Comparison of ENCODE assay signal across 19 cellular contexts in the genomic region with DNA sequence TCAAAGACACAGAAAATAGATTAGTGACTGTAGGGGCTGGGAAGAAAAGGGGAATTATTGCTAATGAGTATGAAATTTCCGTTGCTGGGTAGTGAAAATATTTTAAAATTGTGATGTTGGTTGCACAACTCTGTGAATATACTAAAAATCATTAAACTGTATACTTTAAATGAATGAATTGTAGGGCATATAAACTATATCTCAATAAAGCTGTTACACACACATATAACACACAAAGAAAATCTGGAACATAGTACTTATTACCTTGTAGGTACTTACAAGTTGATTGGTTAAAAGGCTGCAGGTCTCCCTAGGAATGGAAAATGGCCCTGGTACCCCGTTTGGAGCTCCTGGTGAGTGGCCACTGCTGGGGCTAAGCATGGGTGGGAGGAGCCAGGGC. TPM values are rescaled to one million over a fixed set of nuclear protein-coding genes. Genes with fewer than 3 reads are reported as not detected.
A peak's percentile ranks its signal among the peaks of the same experiment; 100 is the strongest.
DNase-seq lines count a peak whose midpoint lies in the region; ATAC-seq and TF ChIP-seq lines count a peak whose summit lies in the region.
"Had no signal": no experiment of that assay in that cellular context is flagged by ENCODE, and none has a peak within 500 bp of the region (broad histone marks: within the 10 kb centered on the region; RNA-seq: fewer than 3 reads in every experiment).

No MANE protein-coding gene starts in this region.

- H3K56ac ChIP-seq in mesendoderm (ENCODE audit: low read length), result no peak overlapping the region

- TF ChIP-seq RAD21 in HCT116 (IDR thresholded peaks at IDR 0.05; ENCODE audit: low read depth), result no peak

- H2AFZ ChIP-seq in HCT116 (ENCODE audit: low read depth, low read length, poor library complexity, severe bottlenecking), result peak overlapping the region; percentile 84
- H2AFZ ChIP-seq: GM23248 had no signal

- H3K4ac ChIP-seq in mesendoderm (ENCODE audit: low read depth, low read length), result no peak overlapping the region

- H3K9ac ChIP-seq in HCT116 (ENCODE audit: low read length) (no peak overlapping the region), mesendoderm (ENCODE audit: low read length) (no peak overlapping the region)
- H3K9ac ChIP-seq: BLaER1, GM23248 had no signal

- no peak for ATAC-seq in HCT116
- ATAC-seq in Panc1, result no peak
- ATAC-seq: CD8-positive, alpha-beta T cell had no signal

- no peak overlapping the region for H2BK120ac ChIP-seq in mesendoderm (ENCODE audit: low read depth, low read length)

- no peaks in the 10 kb centered on the region; the same call in 1 of the 2 replicates for H3K9me2 ChIP-seq in HCT116 (ENCODE audit: insufficient read depth)

- DNase-seq in HCT116 (ENCODE audit: low read depth, low spot score) (no peak), Panc1 (ENCODE audit: low read depth, low spot score) (no peak), mesendoderm (no peak), HuH-7.5 (ENCODE audit: low spot score) (no peak)
- DNase-seq in activated CD4-positive, alpha-beta T cell treated with anti-CD3 and anti-CD28 coated beads, Interleukin-2, amount 50 U/mL, for 4 hours, result no peak
- no peak for DNase-seq in stimulated activated CD4-positive, alpha-beta T cell treated with anti-CD3 and anti-CD28 coated beads, Interleukin-2, amount 100 ng/mL, for 24 hours
- DNase-seq: Caco-2; CD4-positive, CD25-positive, alpha-beta regulatory T cell; CD8-positive, alpha-beta T cell; DMS153; DND-41; GM23248; H7; HCEC 1CT; HFFc6 had no signal

- H3K4me2 ChIP-seq in HCT116 (ENCODE audit: low read length) (no peak overlapping the region), mesendoderm (ENCODE audit: low read length) (no peak overlapping the region)
- H3K4me2 ChIP-seq: BLaER1 had no signal

- no peak overlapping the region for H2BK15ac ChIP-seq in mesendoderm (replicated peaks; ENCODE audit: low read depth)

- intact Hi-C loops in HCT116 (cut with micrococcal nuclease), result no loop called here
- intact Hi-C loops in Panc1 (cut with micrococcal nuclease; ENCODE audit: unreplicated experiment), result no loop called here

- no peaks in the 10 kb centered on the region for H4K20me1 ChIP-seq in HCT116 (ENCODE audit: insufficient read depth)
- H4K20me1 ChIP-seq: BLaER1 had no signal

- BruUV-seq in HCT116 (replicated peaks; lab: Mats Ljungman, UMichigan) (no TSS peak), Panc1 (replicated peaks; lab: Mats Ljungman, UMichigan) (no TSS peak)

- H3K9me3 ChIP-seq in HCT116 (ENCODE audit: control insufficient read depth in 1 of 2, insufficient read depth in 1 of 2, low read depth in 1 of 2, low read length in 2 of 2) (no peaks in the 10 kb centered on the region), Panc1 (ENCODE audit: control insufficient read depth, insufficient read depth, low read depth, low read length) (peaks cover 11% of the 10 kb centered on the region; the same call in 1 of the 2 replicates)

- H2BK5ac ChIP-seq in mesendoderm (ENCODE audit: low read length), result no peak overlapping the region

- H2AK5ac ChIP-seq in mesendoderm (ENCODE audit: low read length), result no peak overlapping the region

- TF ChIP-seq CTCF in HCT116 (IDR thresholded peaks at IDR 0.05 in 2 of 3, conservative IDR thresholded peaks at IDR 0.05 in 1 of 3; ENCODE audit: borderline replicate concordance in 1 of 3, insufficient read depth in 1 of 3, low read depth in 2 of 3, low read length in 2 of 3), result no peak
- TF ChIP-seq CTCF in Panc1 (IDR thresholded peaks at IDR 0.05), result no peak

- H3K27ac ChIP-seq in HCT116 (ENCODE audit: low read depth, low read length) (no peak overlapping the region), Panc1 (ENCODE audit: low read length) (peak overlapping the region; percentile 99; the same call in 1 of the 2 replicates), mesendoderm (ENCODE audit: low read depth, low read length) (no peak overlapping the region)
- H3K27ac ChIP-seq: 22Rv1, BLaER1, C4-2B, GM23248 had no signal

- WGBS in mesendoderm (ENCODE audit: extremely low coverage, insufficient coverage, low lambda C conversion rate), result no CpG with 5 or more reads among the region's 2 CpGs

- peaks cover 25 to 41% of the 10 kb centered on the region in 2 experiments for H3K4me1 ChIP-seq in HCT116 (ENCODE audit: control insufficient read depth in 1 of 2, insufficient read depth in 2 of 2, low read length in 2 of 2)
- H3K4me1 ChIP-seq in Panc1 (ENCODE audit: control insufficient read depth, insufficient read depth, low read length), result peaks cover 44% of the 10 kb centered on the region
- H3K4me1 ChIP-seq in mesendoderm (ENCODE audit: control insufficient read depth, low read depth, low read length), result peaks cover 14% of the 10 kb centered on the region

- H3K4me3 ChIP-seq in HCT116 (replicated peaks in 1 of 2; ENCODE audit: low read depth in 1 of 2, low read length in 2 of 2) (no peak overlapping the region), Panc1 (ENCODE audit: low read depth in 2 of 2, low read length in 2 of 2) (no peak overlapping the region), mesendoderm (ENCODE audit: low read length) (no peak overlapping the region)
- H3K4me3 ChIP-seq: BLaER1, GM23248 had no signal

- H3K27me3 ChIP-seq in HCT116 (ENCODE audit: insufficient read depth, low read length) (no peaks in the 10 kb centered on the region), Panc1 (ENCODE audit: control insufficient read depth, insufficient read depth, low read length) (no peaks in the 10 kb centered on the region), mesendoderm (ENCODE audit: insufficient read depth, low read length, poor library complexity) (no peaks in the 10 kb centered on the region)
- H3K27me3 ChIP-seq: BLaER1 had no signal

- peak overlapping the region; percentile 70 for H3K18ac ChIP-seq in mesendoderm (ENCODE audit: low read length)

- in situ Hi-C loops in Panc1 (cut with HindIII; ENCODE audit: low pct_unique_long_range_greater_than_20kb, low sequenced_read_pairs), result no loop called here

- RAD21 ChIA-PET in HCT116 (lab: Charles Lee; ENCODE audit: low non-redundant PET in 1 of 2, low total read pairs in 2 of 2, uncharacterized antibody in 2 of 2, unreplicated experiment in 2 of 2), result no interaction called here

- H3K79me2 ChIP-seq in HCT116 (ENCODE audit: insufficient read depth, low read length), result no peaks in the 10 kb centered on the region
- no peaks in the 10 kb centered on the region for H3K79me2 ChIP-seq in mesendoderm (ENCODE audit: control insufficient read depth, insufficient read depth, low read length)

- CTCF ChIA-PET in HCT116 (lab: Charles Lee) (no interaction called here), Panc1 (lab: Charles Lee) (no interaction called here)

- H4K5ac ChIP-seq in mesendoderm (ENCODE audit: low read length), result no peak overlapping the region

- no peaks in the 10 kb centered on the region for H3K79me1 ChIP-seq in mesendoderm (ENCODE audit: low read length)

- POLR2A ChIA-PET in HCT116 (lab: Charles Lee), result no interaction called here
- POLR2A ChIA-PET in Panc1 (lab: Charles Lee), result no interaction called here

- no peak overlapping the region for H4K8ac ChIP-seq in mesendoderm (ENCODE audit: low read depth, low read length)

- no peak for TF ChIP-seq POLR2A in HCT116 (IDR thresholded peaks at IDR 0.05; ENCODE audit: borderline replicate concordance, extremely low read depth, insufficient read depth, insufficient read length)

- H3K23ac ChIP-seq in mesendoderm (ENCODE audit: low read length), result no peak overlapping the region

- H3K36me3 ChIP-seq in HCT116 (ENCODE audit: control insufficient read depth in 1 of 2, insufficient read depth in 2 of 2, low read length in 2 of 2) (no peaks in the 10 kb centered on the region), Panc1 (ENCODE audit: control insufficient read depth, insufficient read depth, low read length) (no peaks in the 10 kb centered on the region), mesendoderm (ENCODE audit: control insufficient read depth, insufficient read depth, low read length) (no peaks in the 10 kb centered on the region)
- H3K36me3 ChIP-seq: BLaER1 had no signal

TF ChIP-seq in HCT116, 20 proteins besides CTCF, POLR2A, EP300 and RAD21 (continues in another document):
- TF ChIP-seq, protein P1, sequence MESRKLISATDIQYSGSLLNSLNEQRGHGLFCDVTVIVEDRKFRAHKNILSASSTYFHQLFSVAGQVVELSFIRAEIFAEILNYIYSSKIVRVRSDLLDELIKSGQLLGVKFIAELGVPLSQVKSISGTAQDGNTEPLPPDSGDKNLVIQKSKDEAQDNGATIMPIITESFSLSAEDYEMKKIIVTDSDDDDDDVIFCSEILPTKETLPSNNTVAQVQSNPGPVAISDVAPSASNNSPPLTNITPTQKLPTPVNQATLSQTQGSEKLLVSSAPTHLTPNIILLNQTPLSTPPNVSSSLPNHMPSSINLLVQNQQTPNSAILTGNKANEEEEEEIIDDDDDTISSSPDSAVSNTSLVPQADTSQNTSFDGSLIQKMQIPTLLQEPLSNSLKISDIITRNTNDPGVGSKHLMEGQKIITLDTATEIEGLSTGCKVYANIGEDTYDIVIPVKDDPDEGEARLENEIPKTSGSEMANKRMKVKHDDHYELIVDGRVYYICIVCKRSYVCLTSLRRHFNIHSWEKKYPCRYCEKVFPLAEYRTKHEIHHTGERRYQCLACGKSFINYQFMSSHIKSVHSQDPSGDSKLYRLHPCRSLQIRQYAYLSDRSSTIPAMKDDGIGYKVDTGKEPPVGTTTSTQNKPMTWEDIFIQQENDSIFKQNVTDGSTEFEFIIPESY (IDR thresholded peaks at IDR 0.05; ENCODE audit: extremely low read depth, insufficient replicate concordance, low read length), result no peak
- TF ChIP-seq ZNF274 (IDR thresholded peaks at IDR 0.05; ENCODE audit: low read depth, low read length) (no peak), EGR1 (IDR thresholded peaks at IDR 0.05; ENCODE audit: low read depth) (no peak), POLR2AphosphoS5 (IDR thresholded peaks at IDR 0.05; ENCODE audit: low read depth, low read length) (no peak), EZH2 (IDR thresholded peaks at IDR 0.05) (no peak), SIN3A (IDR thresholded peaks at IDR 0.05; ENCODE audit: low read depth) (no peak), SP1 (IDR thresholded peaks at IDR 0.05; ENCODE audit: low read depth) (no peak), EZH2phosphoT487 (IDR thresholded peaks at IDR 0.05; ENCODE audit: borderline replicate concordance) (no peak)
- TF ChIP-seq, protein P2, sequence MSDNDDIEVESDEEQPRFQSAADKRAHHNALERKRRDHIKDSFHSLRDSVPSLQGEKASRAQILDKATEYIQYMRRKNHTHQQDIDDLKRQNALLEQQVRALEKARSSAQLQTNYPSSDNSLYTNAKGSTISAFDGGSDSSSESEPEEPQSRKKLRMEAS (IDR thresholded peaks at IDR 0.05), result no peak

RNA-seq across cellular contexts. Expression of a gene that starts 27.1 kb away (rescaled TPM):
- total RNA-seq in HCT116 (2021; ENCODE audit: unreplicated experiment), result 106 TPM
- 42.1 and 51.9 TPM in 2 replicates for polyA plus RNA-seq in HCT116 (2012)
- total RNA-seq in Panc1 (2021; ENCODE audit: unreplicated experiment), result 495 TPM
- 227 TPM for polyA plus RNA-seq in Panc1 (2012; ENCODE audit: insufficient read length)
- polyA plus RNA-seq in mesendoderm (2013, experiment 1 of 2), result 212 TPM
- 218 TPM for polyA plus RNA-seq in mesendoderm (2013, experiment 2 of 2)

RNA-seq across cellular contexts. Expression of a gene that starts 59.9 kb away (rescaled TPM):
- 60.3 TPM for total RNA-seq in HCT116 (2021; ENCODE audit: unreplicated experiment)
- polyA plus RNA-seq in HCT116 (2012), result 103 and 107 TPM in 2 replicates
- 305 TPM for total RNA-seq in Panc1 (2021; ENCODE audit: unreplicated experiment)
- 162 TPM for polyA plus RNA-seq in Panc1 (2012; ENCODE audit: insufficient read length)
- polyA plus RNA-seq in mesendoderm (2013, experiment 1 of 2), result 15.7 TPM
- 15.6 TPM for polyA plus RNA-seq in mesendoderm (2013, experiment 2 of 2)
- total RNA-seq: B cell had no signal
- polyA plus RNA-seq: CD4-positive, CD25-positive, alpha-beta regulatory T cell had no signal
